17 cellular contexts compared by ENCODE assay signal in genomic region chr3:146746190-146746589, GRCh38.
A peak's percentile ranks its signal among the peaks of the same experiment; 100 is the strongest.
DNase-seq lines count a peak whose midpoint lies in the region; ATAC-seq lines count a peak whose summit lies in the region.
"Had no signal": no experiment of that assay in that cellular context is flagged by ENCODE, and none has a peak within 500 bp of the region (broad histone marks: within the 10 kb centered on the region; RNA-seq: fewer than 3 reads in every experiment).

No MANE protein-coding gene starts in this region.

- no peaks in the 10 kb centered on the region for H3K9me3 ChIP-seq in GM23248 (ENCODE audit: low read depth)
- peaks cover under 1% of the 10 kb centered on the region for H3K9me3 ChIP-seq in adipocyte (ENCODE audit: control insufficient read depth, low read length)
- H3K9me3 ChIP-seq: gastrocnemius medialis had no signal

- DNase-seq in GM23248 (peak; percentile 82), adipocyte (ENCODE audit: low read depth) (peak; percentile 42), fibroblast of peridontal ligament (ENCODE audit: extremely low read depth) (peak; percentile 35), smooth muscle cell of the brain vasculature (ENCODE audit: low read depth, low spot score) (peak; percentile 67), putamen (ENCODE audit: low spot score) (no peak)
- DNase-seq: caudate nucleus; DMS153; effector memory CD8-positive, alpha-beta T cell; gastrocnemius medialis; H7; Karpas-422; naive thymus-derived CD4-positive, alpha-beta T cell; NCI-H146; spleen; T-helper 1 cell had no signal

- H3K4me2 ChIP-seq in GM23248 (ENCODE audit: unreplicated experiment), result peak overlapping the region; percentile 57

- H3K36me3 ChIP-seq in GM23248 (ENCODE audit: low read depth) (no peaks in the 10 kb centered on the region), adipocyte (ENCODE audit: control insufficient read depth, insufficient read depth, low read length, severe bottlenecking) (no peaks in the 10 kb centered on the region)
- H3K36me3 ChIP-seq: gastrocnemius medialis, spleen had no signal

- ATAC-seq in GM18520 (IDR thresholded peaks at IDR 0.05; ENCODE audit: unreplicated experiment), result no peak
- ATAC-seq in HG03442 (IDR thresholded peaks at IDR 0.05; ENCODE audit: unreplicated experiment), result no peak
- ATAC-seq: effector memory CD8-positive, alpha-beta T cell; gastrocnemius medialis; naive thymus-derived CD4-positive, alpha-beta T cell had no signal

- H3K27ac ChIP-seq in GM23248, result peak overlapping the region; percentile 43
- H3K27ac ChIP-seq: gastrocnemius medialis, spleen had no signal

- H3K4me1 ChIP-seq in GM23248 (ENCODE audit: insufficient read depth) (peaks cover 47% of the 10 kb centered on the region), adipocyte (ENCODE audit: control insufficient read depth, insufficient read depth, low read length) (peaks cover 24% of the 10 kb centered on the region)
- H3K4me1 ChIP-seq: gastrocnemius medialis, spleen had no signal

- H3K79me2 ChIP-seq in GM23248 (ENCODE audit: insufficient read depth), result no peaks in the 10 kb centered on the region

- H3K27me3 ChIP-seq in GM23248 (replicated peaks; ENCODE audit: insufficient read depth) (no peaks in the 10 kb centered on the region), adipocyte (replicated peaks; ENCODE audit: control insufficient read depth, insufficient read depth, low read length) (no peaks in the 10 kb centered on the region)
- H3K27me3 ChIP-seq: gastrocnemius medialis, spleen had no signal

- H4K20me1 ChIP-seq in GM23248 (ENCODE audit: insufficient read depth), result no peaks in the 10 kb centered on the region

- peaks cover 25% of the 10 kb centered on the region for H3F3A ChIP-seq in GM23248 (ENCODE audit: insufficient read depth)

- H3K9ac ChIP-seq in GM23248 (no peak overlapping the region), adipocyte (ENCODE audit: low read length) (no peak overlapping the region)

- H3K9me2 ChIP-seq in GM23248 (ENCODE audit: insufficient read depth), result no peaks in the 10 kb centered on the region

- H2AFZ ChIP-seq in GM23248, result peak overlapping the region; percentile 91

- H3K4me3 ChIP-seq in GM23248, result 0 out of 2 replicates have a peak overlapping the region, but pooled peaks have one; percentile 22
- H3K4me3 ChIP-seq in adipocyte (ENCODE audit: low read length), result no peak overlapping the region
- H3K4me3 ChIP-seq: gastrocnemius medialis, spleen had no signal

- in situ Hi-C loops in GM23248 (cut with MboI), result no loop called here
